ENCODE assay signal across 1 cellular context in the genomic region with DNA sequence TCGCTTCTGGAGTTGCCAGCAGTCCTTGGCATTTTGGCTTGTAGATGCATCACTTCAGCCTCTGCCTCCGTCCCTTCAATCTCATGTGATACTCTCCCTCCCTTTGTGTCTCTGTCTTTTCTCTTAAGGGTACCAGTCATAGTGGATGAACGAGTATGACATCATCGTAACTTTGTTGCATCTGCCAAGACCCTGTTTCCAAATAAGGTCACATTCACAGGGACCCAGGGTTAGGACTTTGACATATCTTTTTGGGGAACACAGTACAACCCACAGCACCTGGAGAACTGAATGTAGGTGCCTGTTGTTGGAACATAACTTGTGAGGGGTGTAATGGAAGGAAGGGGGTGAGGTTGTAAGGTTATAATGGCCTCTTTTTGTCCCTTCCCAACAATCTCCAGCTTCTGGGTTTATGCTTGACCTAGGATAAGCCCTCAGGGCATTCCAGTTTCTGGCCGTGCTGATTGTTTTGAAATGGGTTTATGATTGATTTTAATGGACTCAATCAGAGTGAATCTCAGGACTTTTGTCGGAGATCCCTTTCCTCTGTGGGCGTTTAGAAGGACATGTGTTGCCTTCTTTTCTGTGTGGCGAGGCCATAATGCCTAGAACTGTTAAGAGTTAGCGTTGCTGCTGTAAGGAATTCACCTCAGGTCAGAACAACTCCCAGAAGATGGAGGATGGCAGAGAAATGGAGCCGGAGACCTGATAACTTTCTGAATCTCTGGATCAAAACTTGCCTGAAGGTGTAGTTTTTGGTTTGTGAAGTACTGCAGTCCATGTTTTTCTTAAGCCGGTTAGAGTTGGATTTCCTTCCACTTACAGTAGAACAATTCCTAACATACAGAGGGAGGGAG.
TF ChIP-seq lines count a peak whose summit lies in the region.

No MANE protein-coding gene starts in this region.

TF ChIP-seq in K562, 482 proteins besides CTCF, POLR2A, EP300 and RAD21 (continued from another document):
- TF ChIP-seq, protein P1, sequence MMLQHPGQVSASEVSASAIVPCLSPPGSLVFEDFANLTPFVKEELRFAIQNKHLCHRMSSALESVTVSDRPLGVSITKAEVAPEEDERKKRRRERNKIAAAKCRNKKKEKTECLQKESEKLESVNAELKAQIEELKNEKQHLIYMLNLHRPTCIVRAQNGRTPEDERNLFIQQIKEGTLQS (IDR thresholded peaks at IDR 0.05) = peak; percentile 67
- TF ChIP-seq, protein P1 (CRISPR knock-in tag; conservative IDR thresholded peaks at IDR 0.05) = no peak
